In genomic region chr11:44725016-44725651, GRCh38 we compare ENCODE assay signal across 14 cellular contexts. TPM values are rescaled to one million over a fixed set of nuclear protein-coding genes. Genes with fewer than 3 reads are reported as not detected.
A peak's percentile ranks its signal among the peaks of the same experiment; 100 is the strongest.
DNase-seq lines count a peak whose midpoint lies in the region; ATAC-seq, FAIRE-seq and TF ChIP-seq lines count a peak whose summit lies in the region.
"Had no signal": no experiment of that assay in that cellular context is flagged by ENCODE, and none has a peak within 500 bp of the region (broad histone marks: within the 10 kb centered on the region; RNA-seq: fewer than 3 reads in every experiment).

No MANE protein-coding gene starts in this region.

- no peak for TF ChIP-seq RAD21 in K562 (CRISPR knock-in tag; conservative IDR thresholded peaks at IDR 0.05 in 1 of 2, IDR thresholded peaks at IDR 0.05 in 1 of 2)

- ATAC-seq in K562: no peak
- ATAC-seq in HG02870 (IDR thresholded peaks at IDR 0.05; ENCODE audit: unreplicated experiment): no peak
- no peak for ATAC-seq in activated T-cell treated with anti-CD3 and anti-CD28 coated beads, Interleukin-2, amount 50 U/mL, for 72 hours (replicated peaks in 1 of 2)
- ATAC-seq: psoas muscle had no signal

- peaks cover 25% of the 10 kb centered on the region for H3K4me1 ChIP-seq in A673 (ENCODE audit: insufficient read depth, low read length, poor library complexity, severe bottlenecking)
- peaks cover 37% of the 10 kb centered on the region for H3K4me1 ChIP-seq in CD8-positive, alpha-beta memory T cell (ENCODE audit: insufficient read depth, low read length)
- peaks cover 7 to 18% of the 10 kb centered on the region in 2 experiments; a peak in 4 of 5 replicates for H3K4me1 ChIP-seq in K562 (replicated peaks in 1 of 2; ENCODE audit: control insufficient read depth in 2 of 2, insufficient read depth in 2 of 2, low read length in 2 of 2)
- peaks cover 52% of the 10 kb centered on the region for H3K4me1 ChIP-seq in mesodermal cell (ENCODE audit: control insufficient read depth, insufficient read depth, low read length, poor library complexity, severe bottlenecking)
- H3K4me1 ChIP-seq: psoas muscle had no signal

- no peak for TF ChIP-seq POLR2A in K562 (conservative IDR thresholded peaks at IDR 0.05)

- H3K27ac ChIP-seq in A673 (ENCODE audit: low read depth, low read length, poor library complexity, severe bottlenecking) (peak overlapping the region; percentile 3), K562 (ENCODE audit: extremely low read depth, low read depth, low read length) (no peak overlapping the region), mesodermal cell (ENCODE audit: low read depth, low read length, severe bottlenecking) (peak overlapping the region; percentile 90)
- no peak overlapping the region for H3K27ac ChIP-seq in CD8-positive, alpha-beta memory T cell (ENCODE audit: low read depth, low read length)
- H3K27ac ChIP-seq: psoas muscle had no signal

- no peak for FAIRE-seq in K562 (lab: Jason Lieb, UNC)
- FAIRE-seq: frontal cortex had no signal

- intact Hi-C loops in A673 (cut with micrococcal nuclease; ENCODE audit: unreplicated experiment) (no loop called here), K562 (cut with micrococcal nuclease) (loop anchor here (5.0 kb wide), 1 partner anchor 52 kb away; no protein-coding TSS in a partner anchor)

- CTCF ChIA-PET in A673 (lab: Charles Lee) (interaction anchor here (1.0 kb wide), 1 partner anchor 186 kb away, joined by 3 read pairs; no protein-coding TSS in a partner anchor), K562 (lab: Yijun Ruan, JAX; ENCODE audit: low intra/inter-chr PET ratio) (no interaction called here)
- CTCF ChIA-PET in CD8-positive, alpha-beta memory T cell (lab: Charles Lee): interaction anchor here (0.9 to 2.1 kb wide), 6 partner anchors 10 to 380 kb away, joined by 3 to 8 read pairs (median 4); no protein-coding TSS in a partner anchor

- no peak for TF ChIP-seq EP300 in K562 (IDR thresholded peaks at IDR 0.05; ENCODE audit: low read length)

- H3K9me1 ChIP-seq in K562 (ENCODE audit: control insufficient read depth, insufficient read depth, low read length): no peaks in the 10 kb centered on the region

- H3K27ac Mint-ChIP-seq in CD8-positive, alpha-beta memory T cell: peak overlapping the region in 4 of 8 donors; percentile 51 to 94 (median 78)
- H3K27ac Mint-ChIP-seq in activated T-cell treated with anti-CD3 and anti-CD28 coated beads, Interleukin-2, amount 50 U/mL, for 72 hours: no peak overlapping the region

- H3K9me3 Mint-ChIP-seq in CD8-positive, alpha-beta memory T cell: no peaks in the 10 kb centered on the region
- H3K9me3 Mint-ChIP-seq in activated T-cell treated with anti-CD3 and anti-CD28 coated beads, Interleukin-2, amount 50 U/mL, for 72 hours: no peaks in the 10 kb centered on the region

- peaks cover 28 to 40% (median 38%) of the 10 kb centered on the region in 3 donors for H3K4me1 Mint-ChIP-seq in CD8-positive, alpha-beta memory T cell
- peaks cover 34% of the 10 kb centered on the region for H3K4me1 Mint-ChIP-seq in activated T-cell treated with anti-CD3 and anti-CD28 coated beads, Interleukin-2, amount 50 U/mL, for 72 hours (ENCODE audit: low read depth)

- no peaks in the 10 kb centered on the region for H3K9me3 ChIP-seq in A673 (ENCODE audit: low read depth, low read length, poor library complexity, severe bottlenecking)
- no peaks in the 10 kb centered on the region for H3K9me3 ChIP-seq in CD8-positive, alpha-beta memory T cell (ENCODE audit: low read length)
- H3K9me3 ChIP-seq in K562 (replicated peaks; ENCODE audit: control insufficient read depth, insufficient read depth, low read depth, low read length): no peaks in the 10 kb centered on the region
- peaks cover 7% of the 10 kb centered on the region for H3K9me3 ChIP-seq in mesodermal cell (ENCODE audit: control insufficient read depth, low read length)
- H3K9me3 ChIP-seq: psoas muscle had no signal

- no peak overlapping the region for H3K4me2 ChIP-seq in K562 (ENCODE audit: insufficient read depth, low read length)

- peaks cover 11% of the 10 kb centered on the region in 2 donors for H3K27me3 Mint-ChIP-seq in CD8-positive, alpha-beta memory T cell
- peaks cover 17% of the 10 kb centered on the region for H3K27me3 Mint-ChIP-seq in activated T-cell treated with anti-CD3 and anti-CD28 coated beads, Interleukin-2, amount 50 U/mL, for 72 hours (ENCODE audit: low read depth)

- no peak for TF ChIP-seq CTCF in A673 (conservative IDR thresholded peaks at IDR 0.05; ENCODE audit: low read depth, low read length)
- TF ChIP-seq CTCF in K562 (IDR thresholded peaks at IDR 0.05 in 2 of 3, conservative IDR thresholded peaks at IDR 0.05 in 1 of 3; ENCODE audit: insufficient read depth in 2 of 3, low read depth in 1 of 3, low read length in 3 of 3): no peak

- in situ Hi-C loops in K562 (cut with MboI): no loop called here

- DNase-seq in A673 (ENCODE audit: low spot score): peak; percentile 51
- DNase-seq in CD8-positive, alpha-beta memory T cell: no peak
- DNase-seq in K562 (ENCODE audit: extremely low read depth in 1 of 4, low spot score in 3 of 4): no peak
- DNase-seq in NCI-H2196 (lab: John Stamatoyannopoulos, UW; ENCODE audit: unreplicated experiment): no peak
- DNase-seq in DMS79 treated with DMSO at 0.1 percent for 48 hours (lab: John Stamatoyannopoulos, UW): no peak
- DNase-seq in activated T-cell treated with anti-CD3 and anti-CD28 coated beads, Interleukin-2, amount 50 U/mL, for 72 hours: no peak
- DNase-seq: activated gamma-delta T cell, NCI-H2227 treated with DMSO at 0.1 percent for 48 hours, psoas muscle had no signal

- POLR2A ChIA-PET in A673 (lab: Charles Lee; ENCODE audit: low non-redundant PET) (no interaction called here), K562 (lab: Yijun Ruan, JAX) (interaction anchor here (0.6 to 1.8 kb wide), 2 partner anchors 9 to 661 kb away, joined by 3 to 4 read pairs; no protein-coding TSS in a partner anchor)
- POLR2A ChIA-PET in CD8-positive, alpha-beta memory T cell (lab: Charles Lee): no interaction called here

- no peaks in the 10 kb centered on the region for H3K79me2 ChIP-seq in K562 (ENCODE audit: control insufficient read depth, insufficient read depth, low read length)

- peaks cover 7% of the 10 kb centered on the region; the same call in 1 of the 2 replicates for H4K20me1 ChIP-seq in K562 (replicated peaks; ENCODE audit: control insufficient read depth, insufficient read depth, low read length)

- H2AFZ ChIP-seq in K562 (ENCODE audit: low read depth, low read length): no peak overlapping the region

- H3K36me3 ChIP-seq in A673 (ENCODE audit: insufficient read depth, low read length, poor library complexity, severe bottlenecking) (no peaks in the 10 kb centered on the region), K562 (ENCODE audit: control insufficient read depth, insufficient read depth, low read length) (no peaks in the 10 kb centered on the region), mesodermal cell (ENCODE audit: control insufficient read depth, insufficient read depth, low read length) (no peaks in the 10 kb centered on the region)
- no peaks in the 10 kb centered on the region for H3K36me3 ChIP-seq in CD8-positive, alpha-beta memory T cell (ENCODE audit: insufficient read depth, low read length)

- 30% methylated on average over 9 of the region's 11 CpGs for WGBS in K562 (ENCODE audit: insufficient coverage, low coverage, missing lambda C conversion rate)
- WGBS in mesodermal cell (ENCODE audit: insufficient coverage in 2 of 2), 2 experiments: 43 to 50% methylated on average over 8 to 9 of the region's 11 CpGs

- peak overlapping the region in 6 of 7 donors; percentile 57 to 89 (median 83) for H3K4me3 Mint-ChIP-seq in CD8-positive, alpha-beta memory T cell
- H3K4me3 Mint-ChIP-seq in activated T-cell treated with anti-CD3 and anti-CD28 coated beads, Interleukin-2, amount 50 U/mL, for 72 hours: no peak overlapping the region

- H3K9ac ChIP-seq in K562 (ENCODE audit: insufficient read depth in 1 of 2, low read depth in 2 of 2, low read length in 2 of 2): no peak overlapping the region

- H3K36me3 Mint-ChIP-seq in CD8-positive, alpha-beta memory T cell: peaks cover 0 to 1% (median 0%) of the 10 kb centered on the region in 3 donors
- peaks cover 0 to 2% of the 10 kb centered on the region in 2 donors for H3K36me3 Mint-ChIP-seq in activated T-cell treated with anti-CD3 and anti-CD28 coated beads, Interleukin-2, amount 50 U/mL, for 72 hours (ENCODE audit: insufficient read depth in 2 of 2)

- H3K27me3 ChIP-seq in A673 (replicated peaks; ENCODE audit: insufficient read depth, low read depth, low read length, poor library complexity): no peaks in the 10 kb centered on the region
- H3K27me3 ChIP-seq in CD8-positive, alpha-beta memory T cell (ENCODE audit: insufficient read depth, low read length, poor library complexity, severe bottlenecking): peaks cover 7% of the 10 kb centered on the region
- peaks cover 8 to 57% of the 10 kb centered on the region in 2 experiments; a peak in 4 of 5 replicates for H3K27me3 ChIP-seq in K562 (ENCODE audit: control insufficient read depth in 2 of 2, insufficient read depth in 2 of 2, low read length in 2 of 2)

- BruUV-seq in A673 (replicated peaks; lab: Mats Ljungman, UMichigan) (no TSS peak), K562 (replicated peaks; lab: Mats Ljungman, UMichigan) (no TSS peak)

- no peak overlapping the region for H3K4me3 ChIP-seq in A673 (ENCODE audit: low read depth, low read length, poor library complexity, severe bottlenecking)
- no peak overlapping the region for H3K4me3 ChIP-seq in CD8-positive, alpha-beta memory T cell (ENCODE audit: low read length)
- H3K4me3 ChIP-seq in K562: no peak overlapping the region
- no peak overlapping the region for H3K4me3 ChIP-seq in mesodermal cell (ENCODE audit: extremely low read depth, insufficient read depth, low read length, poor library complexity, severe bottlenecking)
- H3K4me3 ChIP-seq: psoas muscle had no signal

RNA-seq across cellular contexts. Expression of gene TSPAN18, which starts 1.6 kb away (rescaled TPM):
- total RNA-seq in A673 (2021): 2.8 and 5.8 TPM in 2 replicates
- 1 to 10 TPM in 1 of 2 experiments, under 1 TPM in 1; 0.60 to 1.2 TPM for total RNA-seq in CD8-positive, alpha-beta memory T cell
- polyA plus RNA-seq in CD8-positive, alpha-beta memory T cell: 15.1 TPM
- 0.25 TPM in 1 of 2 replicates, not detected in the other for total RNA-seq in K562 (2011; cell fraction: chromatin; rRNA removed; ENCODE audit: low replicate concordance)
- not detected in 2 replicates for total RNA-seq in K562 (2011; cell fraction: nucleolus; rRNA removed)
- total RNA-seq in K562 (2011; cell fraction: nucleoplasm; rRNA removed): not detected in 2 replicates
- 0.20 TPM in 1 of 2 replicates, not detected in the other for total RNA-seq in K562 (2014; rRNA removed)
- total RNA-seq in K562 (2014; rRNA removed; fragmentation: Illumina TruSeq; extraction: Trizol): 0.10 and 0.22 TPM in 2 replicates
- 0.22 and 0.26 TPM in 2 replicates for total RNA-seq in K562 (2015; rRNA removed; fragmentation: Illumina TruSeq; extraction: Trizol)
- total RNA-seq in K562 (2021): 0.35 and 0.60 TPM in 2 replicates
- polyA plus RNA-seq in K562 (2011; rRNA removed): 0.12 TPM in 1 of 2 replicates, not detected in the other
- polyA plus RNA-seq in K562 (2011; cell fraction: cytosol; rRNA removed): 0.01 and 0.06 TPM in 2 replicates
- 0.10 and 0.14 TPM in 2 replicates for polyA plus RNA-seq in K562 (2011; cell fraction: nucleus; rRNA removed)
- 0.79 and 2.3 TPM in 2 replicates for polyA plus RNA-seq in K562 (2012)
- polyA plus RNA-seq in K562 (2014; fragmentation: Illumina TruSeq; extraction: Trizol): 0.34 and 0.61 TPM in 2 replicates
- not detected for polyA plus RNA-seq in K562 (2014; fragmentation: Nextera tagmentation; extraction: Ambion mirVana)
- 0.17 and 0.59 TPM in 2 replicates for polyA plus RNA-seq in K562 (2014; rRNA removed)
- polyA minus RNA-seq in K562 (2011; rRNA and poly(A)+ RNA removed): not detected in 2 replicates
- not detected in 2 replicates for polyA minus RNA-seq in K562 (2011; cell fraction: cytosol; rRNA and poly(A)+ RNA removed)
- 0.11 TPM in 1 of 2 replicates, not detected in the other for polyA minus RNA-seq in K562 (2011; cell fraction: nucleus; rRNA and poly(A)+ RNA removed)
- 118 TPM for polyA plus RNA-seq in mesodermal cell (2013, experiment 1 of 2)
- polyA plus RNA-seq in mesodermal cell (2013, experiment 2 of 2): 97.8 TPM
- total RNA-seq in activated T-cell treated with anti-CD3 and anti-CD28 coated beads, Interleukin-2, amount 50 U/mL, for 72 hours: 1 to 10 TPM; 1.3 to 1.8 TPM
- total RNA-seq: SK-MEL-5 had no signal
- polyA plus RNA-seq: CD14-positive monocyte had no signal

Comparison
In these comparisons a context has a peak if more than half of its experiments do, and no peak if none do; other contexts are left out.
1. H3K27ac ChIP-seq: peak in A673 (single experiment) and mesodermal cell (single experiment); none in CD8-positive, alpha-beta memory T cell (single experiment) and K562 (single experiment).
2. H3K4me3 Mint-ChIP-seq: peak in CD8-positive, alpha-beta memory T cell (6 of 7); none in activated T-cell treated with anti-CD3 and anti-CD28 coated beads, Interleukin-2, amount 50 U/mL, for 72 hours (0 of 2).